Comparison of ENCODE assay signal across 13 cellular contexts in the genomic region with DNA sequence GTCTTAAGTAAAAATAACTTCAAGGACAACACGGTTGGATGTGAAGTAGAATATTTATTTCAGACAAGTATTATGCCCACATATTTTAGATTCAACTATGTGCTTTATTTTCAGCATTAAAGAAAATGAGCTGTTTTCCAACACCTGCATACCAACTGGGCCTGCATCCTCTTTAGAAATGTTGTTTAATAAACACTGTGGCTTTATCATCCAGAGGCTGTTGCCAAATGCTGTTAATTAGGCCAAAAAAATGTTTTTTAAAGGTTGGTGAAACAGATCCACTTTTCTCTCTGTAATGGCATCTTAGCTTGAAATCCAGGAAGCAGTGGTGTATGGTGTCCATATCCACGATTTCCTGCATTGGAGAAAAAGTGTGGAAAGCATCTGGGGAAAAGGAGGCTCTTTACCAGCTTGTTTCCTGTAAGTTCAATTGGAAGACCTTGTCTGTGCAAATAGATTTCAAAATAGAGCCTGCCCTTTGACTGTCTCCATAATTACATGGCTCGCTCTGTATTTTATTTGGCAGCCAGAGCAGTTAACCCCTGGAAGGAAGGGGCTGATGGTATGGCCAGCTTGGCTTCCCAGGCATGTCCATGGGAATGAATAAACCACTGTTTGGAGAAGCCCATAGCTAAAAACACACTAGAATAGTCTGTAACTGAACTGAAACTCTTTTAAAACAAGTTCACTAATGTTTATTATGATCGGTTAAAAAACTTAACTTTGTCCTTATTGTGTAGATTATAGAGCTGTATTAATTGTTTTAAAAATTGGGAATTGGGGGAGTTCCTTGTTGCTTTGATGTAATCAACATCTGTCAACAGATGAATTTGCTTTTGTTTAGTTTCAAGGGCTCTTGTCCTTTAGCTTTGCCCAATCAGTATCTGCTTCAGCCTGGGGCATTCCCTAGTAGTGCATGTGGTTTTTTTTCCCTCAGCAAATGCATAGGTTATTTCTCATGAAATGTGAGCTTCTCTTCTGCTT. TPM values are rescaled to one million over a fixed set of nuclear protein-coding genes. Genes with fewer than 3 reads are reported as not detected.
DNase-seq lines count a peak whose midpoint lies in the region; ATAC-seq, FAIRE-seq and TF ChIP-seq lines count a peak whose summit lies in the region.
"Had no signal": no experiment of that assay in that cellular context is flagged by ENCODE, and none has a peak within 500 bp of the region (broad histone marks: within the 10 kb centered on the region; RNA-seq: fewer than 3 reads in every experiment).

No MANE protein-coding gene starts in this region.

- H3K4me1 ChIP-seq in adipocyte (ENCODE audit: control insufficient read depth, insufficient read depth, low read length) = peaks cover 11% of the 10 kb centered on the region
- peaks cover 63% of the 10 kb centered on the region for H3K4me1 ChIP-seq in HepG2 (ENCODE audit: insufficient read depth, low read length)
- H3K4me1 ChIP-seq in kidney (ENCODE audit: control insufficient read depth in 1 of 2, insufficient read depth in 1 of 2, low read depth in 1 of 2, low read length in 2 of 2) = peaks cover 0 to 3% of the 10 kb centered on the region in 2 donors
- H3K4me1 ChIP-seq: colonic mucosa had no signal

- H3K27me3 ChIP-seq in adipocyte (replicated peaks; ENCODE audit: control insufficient read depth, insufficient read depth, low read length) = no peaks in the 10 kb centered on the region
- H3K27me3 ChIP-seq in HepG2 (ENCODE audit: control insufficient read depth in 1 of 2, insufficient read depth in 2 of 2, low read length in 2 of 2) = no peaks in the 10 kb centered on the region
- H3K27me3 ChIP-seq: colonic mucosa, neutrophil had no signal

- H3K36me3 ChIP-seq in adipocyte (ENCODE audit: control insufficient read depth, insufficient read depth, low read length, severe bottlenecking) (no peaks in the 10 kb centered on the region), HepG2 (replicated peaks in 1 of 2; ENCODE audit: control insufficient read depth in 1 of 2, insufficient read depth in 2 of 2, low read length in 2 of 2) (no peaks in the 10 kb centered on the region), kidney (ENCODE audit: control insufficient read depth in 1 of 2, insufficient read depth in 2 of 2, low read length in 2 of 2) (no peaks in the 10 kb centered on the region)
- H3K36me3 ChIP-seq: colonic mucosa, neutrophil had no signal

- CTCF ChIA-PET in HepG2 (lab: Yijun Ruan, JAX; ENCODE audit: low intra/inter-chr PET ratio, low total read pairs) = no interaction called here

- H3K9ac ChIP-seq in adipocyte (ENCODE audit: low read length) = no peak overlapping the region
- H3K9ac ChIP-seq in HepG2 (ENCODE audit: insufficient read depth, low read depth, low read length) = peak overlapping the region; percentile 33; the same call in 1 of the 2 replicates
- no peak overlapping the region for H3K9ac ChIP-seq in kidney (ENCODE audit: low read length in 2 of 2)

- peak overlapping the region; percentile 71 for H3K4me2 ChIP-seq in HepG2 (ENCODE audit: low read depth, low read length)

- TF ChIP-seq CTCF in HepG2 (CRISPR knock-in tag; IDR thresholded peaks at IDR 0.05) (no peak), kidney (IDR thresholded peaks at IDR 0.05; ENCODE audit: borderline replicate concordance, extremely low read depth, insufficient read depth) (no peak)

- no peaks in the 10 kb centered on the region for H3K79me2 ChIP-seq in HepG2 (ENCODE audit: insufficient read depth, low read length)

- H3K9me3 ChIP-seq in adipocyte (ENCODE audit: control insufficient read depth, low read length) (no peaks in the 10 kb centered on the region), HepG2 (ENCODE audit: low read length) (no peaks in the 10 kb centered on the region), kidney (ENCODE audit: control insufficient read depth in 1 of 2, low read length in 2 of 2) (no peaks in the 10 kb centered on the region)
- H3K9me3 ChIP-seq: colonic mucosa, neutrophil had no signal

- no TSS peak for BruUV-seq in HepG2 (replicated peaks; lab: Mats Ljungman, UMichigan)

- peak; percentile 86 to 96; a peak in 3 of 4 replicates for TF ChIP-seq EP300 in HepG2 (IDR thresholded peaks at IDR 0.05; ENCODE audit: low read depth in 2 of 2, low read length in 2 of 2)
- TF ChIP-seq EP300 in HepG2 (CRISPR knock-in tag; IDR thresholded peaks at IDR 0.05; ENCODE audit: borderline replicate concordance) = peak; percentile 89; the same call in 1 of the 2 replicates

- WGBS in HepG2 (ENCODE audit: low lambda C conversion rate) = 15% methylated on average over 4 of the region's 4 CpGs

- intact Hi-C loops in HepG2 (cut with micrococcal nuclease; ENCODE audit: unreplicated experiment) = loop anchor here (2.0 to 10.0 kb wide), 3 partner anchors 35 to 51 kb away; a partner anchor contains a TSS
- intact Hi-C loops in kidney (cut with DNase I) = no loop called here

- H4K20me1 ChIP-seq in HepG2 (ENCODE audit: insufficient read depth, low read length) = no peaks in the 10 kb centered on the region

- peak; percentile 38 for DNase-seq in GM04504 (ENCODE audit: low read depth)
- DNase-seq in NCI-H2029 (lab: John Stamatoyannopoulos, UW) = peak; percentile 71
- peak; percentile 74 for DNase-seq in adipocyte (ENCODE audit: low read depth)
- DNase-seq in HepG2 (ENCODE audit: low spot score) = peak; percentile 98
- DNase-seq in kidney = no peak
- DNase-seq: activated T-cell treated with anti-CD3 and anti-CD28 coated beads for 4 hours, colonic mucosa had no signal

- H3K4me3 ChIP-seq in adipocyte (ENCODE audit: low read length) = no peak overlapping the region
- H3K4me3 ChIP-seq in HepG2 (replicated peaks in 1 of 3; ENCODE audit: insufficient read depth in 1 of 3, low read depth in 2 of 3, low read length in 3 of 3) = peak overlapping the region; percentile 5 to 32 (median 28); a peak in 4 of 6 replicates
- no peak overlapping the region for H3K4me3 ChIP-seq in kidney (ENCODE audit: low read length in 2 of 2)
- H3K4me3 ChIP-seq: colonic mucosa had no signal

- no peak for TF ChIP-seq POLR2A in HepG2 (IDR thresholded peaks at IDR 0.05; ENCODE audit: insufficient read depth in 1 of 2, low read depth in 2 of 2, low read length in 2 of 2)

- POLR2A ChIA-PET in HepG2 (lab: Yijun Ruan, JAX) = interaction anchor here (1.1 to 1.8 kb wide), 7 partner anchors 8 to 130 kb away, joined by 3 to 16 read pairs (median 7); a partner anchor contains a TSS

- ATAC-seq in HepG2 (peak; percentile 98), HG03175 (IDR thresholded peaks at IDR 0.05; ENCODE audit: unreplicated experiment) (no peak), HG03565 (IDR thresholded peaks at IDR 0.05; ENCODE audit: unreplicated experiment) (no peak), GM19324 (IDR thresholded peaks at IDR 0.05; ENCODE audit: low FRiP score, unreplicated experiment) (no peak)

- peak; percentile 55 for TF ChIP-seq RAD21 in HepG2 (CRISPR knock-in tag; IDR thresholded peaks at IDR 0.05)

- in situ Hi-C loops in HepG2 (cut with HindIII; ENCODE audit: extremely low pct_ligation_motif_present, low pct_unique_long_range_greater_than_20kb) = no loop called here

- peak; percentile 85 for FAIRE-seq in HepG2 (lab: Jason Lieb, UNC)
- FAIRE-seq in kidney (lab: Jason Lieb, UNC) = no peak
- FAIRE-seq: D721Med, urothelium cell line had no signal

- peak overlapping the region; percentile 60 for H3K27ac ChIP-seq in HepG2 (ENCODE audit: extremely low read length, insufficient read depth, low read length)
- no peak overlapping the region for H3K27ac ChIP-seq in kidney (ENCODE audit: low read depth in 2 of 2, low read length in 2 of 2)
- H3K27ac ChIP-seq: colonic mucosa, neutrophil had no signal

- peak overlapping the region; percentile 15 for H2AFZ ChIP-seq in HepG2 (ENCODE audit: low read length)

RNA-seq across cellular contexts. Expression of a gene that starts 33.0 kb away (rescaled TPM):
- 0.18 TPM in 1 of 2 replicates, not detected in the other for total RNA-seq in HepG2 (2016; rRNA removed; fragmentation: Illumina TruSeq; extraction: Trizol)
- total RNA-seq in HepG2 (2016; cell fraction: cytosol; rRNA removed; fragmentation: Illumina TruSeq; extraction: Trizol; ENCODE audit: low read depth) = not detected in 2 replicates
- 0.13 and 0.52 TPM in 2 replicates for total RNA-seq in HepG2 (2016; cell fraction: insoluble cytoplasmic fraction; rRNA removed; fragmentation: Illumina TruSeq; extraction: Trizol)
- 0.09 TPM in 1 of 2 replicates, not detected in the other for total RNA-seq in HepG2 (2016; cell fraction: membrane; rRNA removed; fragmentation: Illumina TruSeq; extraction: Trizol)
- total RNA-seq in HepG2 (2016; cell fraction: nucleus; rRNA removed; fragmentation: Illumina TruSeq; extraction: Trizol) = 0.25 and 0.37 TPM in 2 replicates
- 0.69 and 0.86 TPM in 2 replicates for polyA plus RNA-seq in HepG2 (2011; rRNA removed)
- 0.40 and 0.47 TPM in 2 replicates for polyA plus RNA-seq in HepG2 (2011; cell fraction: cytosol; rRNA removed)
- 3.0 and 3.7 TPM in 2 replicates for polyA plus RNA-seq in HepG2 (2011; cell fraction: nucleus; rRNA removed)
- 0.32 and 0.51 TPM in 2 replicates for polyA plus RNA-seq in HepG2 (2012)
- polyA plus RNA-seq in HepG2 (2016; cell fraction: cytosol; fragmentation: Illumina TruSeq; extraction: Trizol; ENCODE audit: low read depth) = 0.19 TPM in 1 of 2 replicates, not detected in the other
- 0.27 and 0.41 TPM in 2 replicates for polyA plus RNA-seq in HepG2 (2016; cell fraction: insoluble cytoplasmic fraction; fragmentation: Illumina TruSeq; extraction: Trizol; ENCODE audit: low read depth)
- polyA plus RNA-seq in HepG2 (2016; cell fraction: membrane; fragmentation: Illumina TruSeq; extraction: Trizol; ENCODE audit: low read depth) = 0.09 and 0.16 TPM in 2 replicates
- 0.94 TPM in 1 of 2 replicates, not detected in the other for polyA plus RNA-seq in HepG2 (2016; cell fraction: nucleus; fragmentation: Illumina TruSeq; extraction: Trizol; ENCODE audit: insufficient read depth, low read depth)
- polyA minus RNA-seq in HepG2 (2011; rRNA and poly(A)+ RNA removed; ENCODE audit: low replicate concordance) = 0.89 and 1.8 TPM in 2 replicates
- 0.40 and 1.1 TPM in 2 replicates for polyA minus RNA-seq in HepG2 (2011; cell fraction: cytosol; rRNA and poly(A)+ RNA removed)
- 1.8 and 2.2 TPM in 2 replicates for polyA minus RNA-seq in HepG2 (2011; cell fraction: nucleus; rRNA and poly(A)+ RNA removed)
- not detected for total RNA-seq in kidney
- not detected for polyA plus RNA-seq in kidney (ENCODE audit: insufficient read depth, low read depth, low replicate concordance)

RNA-seq across cellular contexts. Expression of a gene that starts 50.4 kb away (rescaled TPM):
- 0.15 TPM in 1 of 2 replicates, not detected in the other for total RNA-seq in HepG2 (2016; rRNA removed; fragmentation: Illumina TruSeq; extraction: Trizol)
- 0.09 TPM in 1 of 2 replicates, not detected in the other for total RNA-seq in HepG2 (2016; cell fraction: cytosol; rRNA removed; fragmentation: Illumina TruSeq; extraction: Trizol; ENCODE audit: low read depth)
- total RNA-seq in HepG2 (2016; cell fraction: insoluble cytoplasmic fraction; rRNA removed; fragmentation: Illumina TruSeq; extraction: Trizol) = 0.09 TPM in 1 of 2 replicates, not detected in the other
- total RNA-seq in HepG2 (2016; cell fraction: membrane; rRNA removed; fragmentation: Illumina TruSeq; extraction: Trizol) = 0.06 and 0.17 TPM in 2 replicates
- total RNA-seq in HepG2 (2016; cell fraction: nucleus; rRNA removed; fragmentation: Illumina TruSeq; extraction: Trizol) = not detected in 2 replicates
- 0.07 TPM in 2 replicates for polyA plus RNA-seq in HepG2 (2011; rRNA removed)
- 0.04 and 0.05 TPM in 2 replicates for polyA plus RNA-seq in HepG2 (2011; cell fraction: cytosol; rRNA removed)
- 0.29 and 0.59 TPM in 2 replicates for polyA plus RNA-seq in HepG2 (2011; cell fraction: nucleus; rRNA removed)
- 0.17 and 0.25 TPM in 2 replicates for polyA plus RNA-seq in HepG2 (2012)
- 0.07 and 0.12 TPM in 2 replicates for polyA plus RNA-seq in HepG2 (2016; cell fraction: cytosol; fragmentation: Illumina TruSeq; extraction: Trizol; ENCODE audit: low read depth)
- 0.25 and 0.37 TPM in 2 replicates for polyA plus RNA-seq in HepG2 (2016; cell fraction: insoluble cytoplasmic fraction; fragmentation: Illumina TruSeq; extraction: Trizol; ENCODE audit: low read depth)
- polyA plus RNA-seq in HepG2 (2016; cell fraction: membrane; fragmentation: Illumina TruSeq; extraction: Trizol; ENCODE audit: low read depth) = 0.21 and 0.24 TPM in 2 replicates
- 0.36 and 0.59 TPM in 2 replicates for polyA plus RNA-seq in HepG2 (2016; cell fraction: nucleus; fragmentation: Illumina TruSeq; extraction: Trizol; ENCODE audit: insufficient read depth, low read depth)
- 0.07 and 0.10 TPM in 2 replicates for polyA minus RNA-seq in HepG2 (2011; rRNA and poly(A)+ RNA removed; ENCODE audit: low replicate concordance)
- 0.20 and 0.44 TPM in 2 replicates for polyA minus RNA-seq in HepG2 (2011; cell fraction: cytosol; rRNA and poly(A)+ RNA removed)
- polyA minus RNA-seq in HepG2 (2011; cell fraction: nucleus; rRNA and poly(A)+ RNA removed) = not detected in 2 replicates
- total RNA-seq in kidney = not detected
- polyA plus RNA-seq in kidney (ENCODE audit: insufficient read depth, low read depth, low replicate concordance) = not detected
- total RNA-seq: colonic mucosa had no signal

RNA-seq across cellular contexts. Expression of a gene that starts 52.5 kb away (rescaled TPM):
- total RNA-seq in HepG2 (2016; rRNA removed; fragmentation: Illumina TruSeq; extraction: Trizol) (14.0 and 14.7 TPM in 2 replicates), kidney (6.2 TPM)
- 1.9 and 2.3 TPM in 2 replicates for total RNA-seq in HepG2 (2016; cell fraction: cytosol; rRNA removed; fragmentation: Illumina TruSeq; extraction: Trizol; ENCODE audit: low read depth)
- total RNA-seq in HepG2 (2016; cell fraction: insoluble cytoplasmic fraction; rRNA removed; fragmentation: Illumina TruSeq; extraction: Trizol) = 13.3 and 14.9 TPM in 2 replicates
- 5.6 and 5.7 TPM in 2 replicates for total RNA-seq in HepG2 (2016; cell fraction: membrane; rRNA removed; fragmentation: Illumina TruSeq; extraction: Trizol)
- total RNA-seq in HepG2 (2016; cell fraction: nucleus; rRNA removed; fragmentation: Illumina TruSeq; extraction: Trizol) = 20.0 and 27.8 TPM in 2 replicates
- polyA plus RNA-seq in HepG2 (2011; rRNA removed) (19.0 and 21.6 TPM in 2 replicates), kidney (ENCODE audit: insufficient read depth, low read depth, low replicate concordance) (4.0 TPM)
- 6.3 and 7.9 TPM in 2 replicates for polyA plus RNA-seq in HepG2 (2011; cell fraction: cytosol; rRNA removed)
- 37.6 and 40.5 TPM in 2 replicates for polyA plus RNA-seq in HepG2 (2011; cell fraction: nucleus; rRNA removed)
- 10.4 and 13.7 TPM in 2 replicates for polyA plus RNA-seq in HepG2 (2012)
- polyA plus RNA-seq in HepG2 (2016; cell fraction: cytosol; fragmentation: Illumina TruSeq; extraction: Trizol; ENCODE audit: low read depth) = 1.4 and 2.0 TPM in 2 replicates
- 12.8 and 14.8 TPM in 2 replicates for polyA plus RNA-seq in HepG2 (2016; cell fraction: insoluble cytoplasmic fraction; fragmentation: Illumina TruSeq; extraction: Trizol; ENCODE audit: low read depth)
- polyA plus RNA-seq in HepG2 (2016; cell fraction: membrane; fragmentation: Illumina TruSeq; extraction: Trizol; ENCODE audit: low read depth) = 3.1 and 4.1 TPM in 2 replicates
- polyA plus RNA-seq in HepG2 (2016; cell fraction: nucleus; fragmentation: Illumina TruSeq; extraction: Trizol; ENCODE audit: insufficient read depth, low read depth) = 48.0 and 48.1 TPM in 2 replicates
- polyA minus RNA-seq in HepG2 (2011; rRNA and poly(A)+ RNA removed; ENCODE audit: low replicate concordance) = 3.8 and 10.3 TPM in 2 replicates
- polyA minus RNA-seq in HepG2 (2011; cell fraction: cytosol; rRNA and poly(A)+ RNA removed) = 7.0 and 9.4 TPM in 2 replicates
- polyA minus RNA-seq in HepG2 (2011; cell fraction: nucleus; rRNA and poly(A)+ RNA removed) = 63.9 and 66.6 TPM in 2 replicates

Comparison
In these comparisons a context has a peak if more than half of its experiments do, and no peak if none do; other contexts are left out.
1. H3K4me3 ChIP-seq: peak in HepG2 (3 of 3); none in adipocyte (single experiment) and kidney (0 of 2).